11 cellular contexts compared by ENCODE assay signal in the genomic region with DNA sequence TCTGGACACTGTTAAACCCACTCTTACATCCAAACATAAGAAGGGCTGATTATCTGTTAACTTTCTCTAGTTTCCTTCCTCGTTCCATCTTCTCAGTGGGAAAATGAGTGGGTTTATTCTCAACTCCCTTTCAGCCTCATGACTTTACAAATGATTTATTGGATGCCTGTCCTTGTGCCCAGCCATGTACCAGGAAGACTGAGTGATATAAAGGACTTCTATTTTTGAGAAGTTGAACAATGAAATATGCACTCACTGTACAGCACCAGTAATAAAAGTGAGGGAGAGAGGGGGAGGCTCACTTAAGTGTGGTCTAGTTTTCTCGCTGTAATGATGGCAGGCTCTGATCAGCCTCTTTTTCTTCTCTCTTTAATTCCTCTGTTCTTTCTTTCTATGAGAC.
DNase-seq lines count a peak whose midpoint lies in the region; ATAC-seq and TF ChIP-seq lines count a peak whose summit lies in the region.
"Had no signal": no experiment of that assay in that cellular context is flagged by ENCODE, and none has a peak within 500 bp of the region (broad histone marks: within the 10 kb centered on the region; RNA-seq: fewer than 3 reads in every experiment).

No MANE protein-coding gene starts in this region.

- H3K4me2 ChIP-seq in BLaER1 (peak overlapping the region; percentile 80), PC-9 (peak overlapping the region; percentile 73), hepatocyte (no peak overlapping the region)

- TSS peak; percentile 63 for BruUV-seq in PC-9 (replicated peaks; lab: Mats Ljungman, UMichigan)

- H3K9me2 ChIP-seq in PC-9 (ENCODE audit: insufficient read depth) (no peaks in the 10 kb centered on the region), hepatocyte (replicated peaks; ENCODE audit: insufficient read depth) (no peaks in the 10 kb centered on the region)

- no peak overlapping the region for H3K4me3 Mint-ChIP-seq in activated T-cell treated with anti-CD3 and anti-CD28 coated beads, Interleukin-2, amount 50 U/mL, for 4 hours
- H3K4me3 Mint-ChIP-seq: CD14-positive monocyte had no signal

- no peak for TF ChIP-seq POLR2A in prostate gland (IDR thresholded peaks at IDR 0.05)

- POLR2A ChIA-PET in PC-9 (lab: Charles Lee; ENCODE audit: unreplicated experiment): no interaction called here

- peaks cover 29% of the 10 kb centered on the region for H3K9me3 ChIP-seq in BLaER1
- no peaks in the 10 kb centered on the region; the same call in 1 of the 2 replicates for H3K9me3 ChIP-seq in PC-9 (ENCODE audit: insufficient read depth, low read depth)
- H3K9me3 ChIP-seq in hepatocyte (ENCODE audit: low read depth): no peaks in the 10 kb centered on the region
- no peaks in the 10 kb centered on the region for H3K9me3 ChIP-seq in prostate gland
- H3K9me3 ChIP-seq: Caco-2 had no signal

- H3K36me3 ChIP-seq in BLaER1 (peaks cover 24% of the 10 kb centered on the region), PC-9 (ENCODE audit: low read depth) (no peaks in the 10 kb centered on the region), hepatocyte (replicated peaks; ENCODE audit: insufficient read depth, low read depth) (no peaks in the 10 kb centered on the region), prostate gland (no peaks in the 10 kb centered on the region)

- no peak for ATAC-seq in activated T-cell treated with anti-CD3 and anti-CD28 coated beads, Interleukin-2, amount 50 U/mL, for 4 hours
- ATAC-seq in SK-N-SH treated with all-trans-retinoic acid at 6 μM for 48 hours: no peak

- H3K4me3 ChIP-seq in BLaER1: peak overlapping the region; percentile 11; the same call in 1 of the 2 replicates
- peak overlapping the region; percentile 34; the same call in 1 of the 2 replicates for H3K4me3 ChIP-seq in PC-9
- H3K4me3 ChIP-seq in hepatocyte: no peak overlapping the region
- H3K4me3 ChIP-seq in prostate gland: no peak overlapping the region
- H3K4me3 ChIP-seq: GM23248 had no signal

- peak overlapping the region; percentile 82 for H3K9ac ChIP-seq in BLaER1
- H3K9ac ChIP-seq: GM23248 had no signal

- peaks cover 27% of the 10 kb centered on the region for H3F3A ChIP-seq in PC-9 (ENCODE audit: insufficient read depth, low read depth)

- no peaks in the 10 kb centered on the region for H3K36me3 Mint-ChIP-seq in activated T-cell treated with anti-CD3 and anti-CD28 coated beads, Interleukin-2, amount 50 U/mL, for 4 hours (ENCODE audit: insufficient read depth)
- H3K36me3 Mint-ChIP-seq: CD14-positive monocyte had no signal

- no peaks in the 10 kb centered on the region for H3K9me3 Mint-ChIP-seq in activated T-cell treated with anti-CD3 and anti-CD28 coated beads, Interleukin-2, amount 50 U/mL, for 4 hours

- H4K20me1 ChIP-seq in BLaER1 (no peaks in the 10 kb centered on the region), PC-9 (ENCODE audit: insufficient read depth) (no peaks in the 10 kb centered on the region), hepatocyte (ENCODE audit: insufficient read depth, poor library complexity, severe bottlenecking) (no peaks in the 10 kb centered on the region)

- H3K79me2 ChIP-seq in PC-9 (ENCODE audit: low read depth) (no peaks in the 10 kb centered on the region), hepatocyte (no peaks in the 10 kb centered on the region)

- H3K4me1 Mint-ChIP-seq in activated T-cell treated with anti-CD3 and anti-CD28 coated beads, Interleukin-2, amount 50 U/mL, for 4 hours (ENCODE audit: low read depth): no peaks in the 10 kb centered on the region
- H3K4me1 Mint-ChIP-seq: CD14-positive monocyte had no signal

- no peaks in the 10 kb centered on the region for H3K27me3 ChIP-seq in BLaER1
- H3K27me3 ChIP-seq in PC-9 (ENCODE audit: insufficient read depth, low read depth): no peaks in the 10 kb centered on the region
- no peaks in the 10 kb centered on the region for H3K27me3 ChIP-seq in hepatocyte
- no peaks in the 10 kb centered on the region for H3K27me3 ChIP-seq in prostate gland (replicated peaks; ENCODE audit: insufficient read depth)

- H2AFZ ChIP-seq in PC-9 (peak overlapping the region; percentile 66; the same call in 1 of the 2 replicates), hepatocyte (no peak overlapping the region)
- H2AFZ ChIP-seq: GM23248 had no signal

- H3K27me3 Mint-ChIP-seq in activated T-cell treated with anti-CD3 and anti-CD28 coated beads, Interleukin-2, amount 50 U/mL, for 4 hours (ENCODE audit: low read depth): no peaks in the 10 kb centered on the region

- no peak for TF ChIP-seq CTCF in PC-9 (conservative IDR thresholded peaks at IDR 0.05)
- TF ChIP-seq CTCF in hepatocyte (IDR thresholded peaks at IDR 0.05; ENCODE audit: poor library complexity): no peak
- no peak for TF ChIP-seq CTCF in prostate gland (IDR thresholded peaks at IDR 0.05)

- WGBS in hepatocyte (ENCODE audit: low lambda C conversion rate, missing lambda C conversion rate): 54% methylated on average over 2 of the region's 2 CpGs
- WGBS in prostate gland: 71% methylated on average over 2 of the region's 2 CpGs

- CTCF ChIA-PET in PC-9 (lab: Charles Lee): no interaction called here

- intact Hi-C loops in PC-9 (cut with micrococcal nuclease; ENCODE audit: unreplicated experiment): loop anchor here (1.0 to 5.0 kb wide), 2 partner anchors 11 to 175 kb away; no protein-coding TSS in a partner anchor
- intact Hi-C loops in prostate gland (cut with DNase I): no loop called here

- H3K4me1 ChIP-seq in BLaER1 (peaks cover 81% of the 10 kb centered on the region), PC-9 (replicated peaks; ENCODE audit: insufficient read depth) (peaks cover 27% of the 10 kb centered on the region), hepatocyte (ENCODE audit: insufficient read depth) (peaks cover 4% of the 10 kb centered on the region), prostate gland (replicated peaks) (no peaks in the 10 kb centered on the region)

- H3K27ac ChIP-seq in BLaER1: peak overlapping the region; percentile 98
- peak overlapping the region; percentile 97 for H3K27ac ChIP-seq in PC-9
- peak overlapping the region; percentile 49 for H3K27ac ChIP-seq in hepatocyte
- peak overlapping the region; percentile 53 to 76 for H3K27ac ChIP-seq in prostate gland
- H3K27ac ChIP-seq: GM23248 had no signal

- DNase-seq in PC-9 (no peak), hepatocyte (ENCODE audit: low spot score) (no peak), prostate gland (ENCODE audit: low spot score) (no peak), NCI-H1417 treated with DMSO at 0.1 percent for 48 hours (lab: John Stamatoyannopoulos, UW) (no peak)
- no peak for DNase-seq in activated T-cell treated with anti-CD3 and anti-CD28 coated beads, Interleukin-2, amount 50 U/mL, for 4 hours
- no peak for DNase-seq in activated CD8-positive, alpha-beta memory T cell treated with anti-CD3 and anti-CD28 coated beads for 24 hours

TF ChIP-seq in SK-N-SH treated with all-trans-retinoic acid at 6 μM for 48 hours, 23 proteins besides CTCF, POLR2A, EP300 and RAD21:
- TF ChIP-seq OSR1 (CRISPR knock-in tag; IDR thresholded peaks at IDR 0.05) (no peak), RARB (CRISPR knock-in tag; IDR thresholded peaks at IDR 0.05) (no peak), BACH2 (CRISPR knock-in tag; IDR thresholded peaks at IDR 0.05; ENCODE audit: borderline replicate concordance) (no peak), ZNF8 (CRISPR knock-in tag; IDR thresholded peaks at IDR 0.05) (no peak), ARNTL (CRISPR knock-in tag; IDR thresholded peaks at IDR 0.05; ENCODE audit: borderline replicate concordance, low read depth) (no peak), GLIS3 (CRISPR knock-in tag; IDR thresholded peaks at IDR 0.05) (no peak), ESRRG (CRISPR knock-in tag; IDR thresholded peaks at IDR 0.05) (no peak), CREB5 (CRISPR knock-in tag; IDR thresholded peaks at IDR 0.05; ENCODE audit: low read depth) (no peak), ZNF70 (CRISPR knock-in tag; IDR thresholded peaks at IDR 0.05) (no peak), PPARA (CRISPR knock-in tag; IDR thresholded peaks at IDR 0.05; ENCODE audit: borderline replicate concordance) (no peak), CSDC2 (CRISPR knock-in tag; IDR thresholded peaks at IDR 0.05) (no peak)

Comparison
In these comparisons a context has a peak if more than half of its experiments do, and no peak if none do; other contexts are left out.
1. H3K4me3 ChIP-seq: peak in BLaER1 (single experiment) and PC-9 (single experiment); none in hepatocyte (single experiment) and prostate gland (0 of 2).
2. Peak in every context shown above with its lines, with median percentiles within 50 percentile points of each other: H3K27ac ChIP-seq.